In genomic region chr10:87552248-87552914, GRCh38 we compare ENCODE assay signal across 27 cellular contexts. TPM values are rescaled to one million over a fixed set of nuclear protein-coding genes. Genes with fewer than 3 reads are reported as not detected.
DNase-seq lines count a peak whose midpoint lies in the region; ATAC-seq, FAIRE-seq and TF ChIP-seq lines count a peak whose summit lies in the region.
"Had no signal": no experiment of that assay in that cellular context is flagged by ENCODE, and none has a peak within 500 bp of the region (broad histone marks: within the 10 kb centered on the region; RNA-seq: fewer than 3 reads in every experiment).

No MANE protein-coding gene starts in this region.

- BruUV-seq in HepG2 (replicated peaks; lab: Mats Ljungman, UMichigan) = TSS peak; percentile 49

- in situ Hi-C loops in HepG2 (cut with HindIII; ENCODE audit: extremely low pct_ligation_motif_present, low pct_unique_long_range_greater_than_20kb) = no loop called here

- TF ChIP-seq RAD21 in HepG2 (CRISPR knock-in tag; IDR thresholded peaks at IDR 0.05) = no peak

- no peak overlapping the region for H2AFZ ChIP-seq in HepG2 (ENCODE audit: low read length)
- no peak overlapping the region for H2AFZ ChIP-seq in hepatocyte
- H2AFZ ChIP-seq: neural progenitor cell had no signal

- no peak for TF ChIP-seq EP300 in HepG2 (IDR thresholded peaks at IDR 0.05; ENCODE audit: low read depth in 2 of 2, low read length in 2 of 2)
- no peak for TF ChIP-seq EP300 in HepG2 (CRISPR knock-in tag; IDR thresholded peaks at IDR 0.05; ENCODE audit: borderline replicate concordance)

- no peaks in the 10 kb centered on the region for H3K9me3 ChIP-seq in HepG2 (ENCODE audit: low read length)
- H3K9me3 ChIP-seq in right lobe of liver = no peaks in the 10 kb centered on the region
- H3K9me3 ChIP-seq in hepatocyte (ENCODE audit: low read depth) = no peaks in the 10 kb centered on the region
- H3K9me3 ChIP-seq in spleen = no peaks in the 10 kb centered on the region

- no peak for TF ChIP-seq POLR2A in HepG2 (IDR thresholded peaks at IDR 0.05; ENCODE audit: insufficient read depth in 1 of 2, low read depth in 2 of 2, low read length in 2 of 2)
- TF ChIP-seq POLR2A in right lobe of liver (IDR thresholded peaks at IDR 0.05) = no peak
- TF ChIP-seq POLR2A in spleen (IDR thresholded peaks at IDR 0.05) = no peak

- FAIRE-seq in HepG2 (lab: Jason Lieb, UNC) = no peak
- FAIRE-seq in bronchial epithelial cell (lab: Jason Lieb, UNC) = no peak
- FAIRE-seq: GM12891, keratinocyte had no signal

- CTCF ChIA-PET in HepG2 (lab: Yijun Ruan, JAX; ENCODE audit: low intra/inter-chr PET ratio, low total read pairs) = no interaction called here

- H3K4me1 ChIP-seq in HepG2 (ENCODE audit: insufficient read depth, low read length) (no peaks in the 10 kb centered on the region), right lobe of liver (peaks cover 0 to 11% (median 4%) of the 10 kb centered on the region in 4 donors), hepatocyte (ENCODE audit: insufficient read depth) (peaks cover 8% of the 10 kb centered on the region), spleen (peaks cover 0 to 6% (median 0%) of the 10 kb centered on the region in 6 donors)

- ATAC-seq in HepG2 (no peak), right lobe of liver (no peak)
- ATAC-seq: activated T-cell treated with anti-CD3 and anti-CD28 coated beads, Interleukin-2, amount 50 U/mL, for 72 hours; CD8-positive, alpha-beta T cell; SK-N-SH treated with all-trans-retinoic acid at 6 μM for 48 hours had no signal

- H3K4me3 ChIP-seq in HepG2 (replicated peaks in 1 of 3; ENCODE audit: insufficient read depth in 1 of 3, low read depth in 2 of 3, low read length in 3 of 3) (no peak overlapping the region), right lobe of liver (no peak overlapping the region), bronchial epithelial cell (ENCODE audit: low read depth, low read length) (no peak overlapping the region), hepatocyte (no peak overlapping the region), spleen (no peak overlapping the region)
- H3K4me3 ChIP-seq: neural progenitor cell had no signal

- H3K27me3 ChIP-seq in HepG2 (ENCODE audit: control insufficient read depth in 1 of 2, insufficient read depth in 2 of 2, low read length in 2 of 2) (no peaks in the 10 kb centered on the region), right lobe of liver (no peaks in the 10 kb centered on the region), bronchial epithelial cell (ENCODE audit: control insufficient read depth, insufficient read depth, low read length) (no peaks in the 10 kb centered on the region), hepatocyte (no peaks in the 10 kb centered on the region), spleen (replicated peaks in 1 of 7) (no peaks in the 10 kb centered on the region)
- H3K27me3 ChIP-seq: neural progenitor cell had no signal

- H3K9me2 ChIP-seq in hepatocyte (replicated peaks; ENCODE audit: insufficient read depth) = no peaks in the 10 kb centered on the region

- H3K9ac ChIP-seq in HepG2 (ENCODE audit: insufficient read depth, low read depth, low read length) = no peak overlapping the region
- H3K9ac ChIP-seq: neural progenitor cell had no signal

- intact Hi-C loops in HepG2 (cut with micrococcal nuclease; ENCODE audit: unreplicated experiment) (no loop called here), right lobe of liver (cut with DNase I) (no loop called here), spleen (cut with DNase I; ENCODE audit: low total_unique reads) (no loop called here)

- POLR2A ChIA-PET in HepG2 (lab: Yijun Ruan, JAX) = no interaction called here

- H3K79me2 ChIP-seq in HepG2 (ENCODE audit: insufficient read depth, low read length) = no peaks in the 10 kb centered on the region
- H3K79me2 ChIP-seq in hepatocyte = peaks cover 24% of the 10 kb centered on the region

- H3K4me2 ChIP-seq in HepG2 (ENCODE audit: low read depth, low read length) (no peak overlapping the region), hepatocyte (no peak overlapping the region)
- H3K4me2 ChIP-seq: neural progenitor cell had no signal

- H3K27ac ChIP-seq in HepG2 (ENCODE audit: extremely low read length, insufficient read depth, low read length) (no peak overlapping the region), right lobe of liver (no peak overlapping the region), hepatocyte (peak overlapping the region; percentile 21), spleen (no peak overlapping the region)
- H3K27ac ChIP-seq: neural progenitor cell, RWPE1 had no signal

- 76% methylated on average over 2 of the region's 2 CpGs for WGBS in HepG2 (ENCODE audit: low lambda C conversion rate)
- 90% methylated on average over 2 of the region's 2 CpGs for WGBS in right lobe of liver (ENCODE audit: insufficient coverage, low coverage, low lambda C conversion rate, missing lambda C conversion rate)
- WGBS in hepatocyte (ENCODE audit: low lambda C conversion rate, missing lambda C conversion rate) = 91% methylated on average over 2 of the region's 2 CpGs
- whole genome bisulfite sequencing in spleen, 5 donors = 84 to 90% (median 90%) methylated on average over 2 of the region's 2 CpGs

- TF ChIP-seq CTCF in HepG2 (CRISPR knock-in tag; IDR thresholded peaks at IDR 0.05) = no peak
- no peak for TF ChIP-seq CTCF in right lobe of liver (IDR thresholded peaks at IDR 0.05)
- TF ChIP-seq CTCF in bronchial epithelial cell (IDR thresholded peaks at IDR 0.05; ENCODE audit: insufficient read depth, low read length, severe bottlenecking) = no peak
- TF ChIP-seq CTCF in hepatocyte (IDR thresholded peaks at IDR 0.05; ENCODE audit: poor library complexity) = no peak
- TF ChIP-seq CTCF in spleen (IDR thresholded peaks at IDR 0.05 in 8 of 11, conservative IDR thresholded peaks at IDR 0.05 in 3 of 11) = no peak

- no peak for DNase-seq in HepG2 (ENCODE audit: low spot score)
- no peak for DNase-seq in right lobe of liver
- DNase-seq in bronchial epithelial cell (ENCODE audit: low read depth) = peak; percentile 21
- DNase-seq in hepatocyte (ENCODE audit: low spot score) = no peak
- DNase-seq in superior temporal gyrus (ENCODE audit: extremely low spot score) = peak; percentile 51
- DNase-seq in kidney glomerular epithelial cell (lab: John Stamatoyannopoulos, UW) = no peak
- no peak for DNase-seq in spleen
- DNase-seq in stimulated activated CD4-positive, alpha-beta T cell treated with anti-CD3 and anti-CD28 coated beads, Interleukin-4, amount 100 ng/mL, for 24 hours = no peak
- DNase-seq: 8988T; activated CD4-positive, alpha-beta T cell treated with anti-CD3 and anti-CD28 coated beads for 48 hours; activated naive CD4-positive, alpha-beta T cell treated with anti-CD3 and anti-CD28 coated beads for 36 hours; activated T-cell treated with anti-CD3 and anti-CD28 coated beads, Interleukin-2, amount 50 U/mL, for 72 hours; anterior cingulate cortex; CD8-positive, alpha-beta T cell; central memory CD4-positive, alpha-beta T cell; dermis blood vessel endothelial cell; DMS79 treated with DMSO at 0.1 percent for 48 hours; NCI-H1092 treated with DMSO at 0.1 percent for 48 hours; NCI-H1930; NCI-H748 treated with DMSO at 0.1 percent for 48 hours; stimulated activated CD4-positive, alpha-beta T cell treated with anti-CD3 and anti-CD28 coated beads, Interleukin-1b, Interleukin-23, amount 100 ng/mL, for 48 hours; substantia nigra had no signal

- H3K36me3 ChIP-seq in HepG2 (replicated peaks in 1 of 2; ENCODE audit: control insufficient read depth in 1 of 2, insufficient read depth in 2 of 2, low read length in 2 of 2) (peaks cover 2 to 18% of the 10 kb centered on the region in 2 experiments; a peak in 4 of 5 replicates), right lobe of liver (peaks cover 0 to 7% (median 0%) of the 10 kb centered on the region in 4 donors), bronchial epithelial cell (ENCODE audit: control insufficient read depth, insufficient read depth, low read length) (no peaks in the 10 kb centered on the region), hepatocyte (replicated peaks; ENCODE audit: insufficient read depth, low read depth) (no peaks in the 10 kb centered on the region), spleen (peaks cover 0 to 38% (median 14%) of the 10 kb centered on the region in 6 donors)

- no peaks in the 10 kb centered on the region for H4K20me1 ChIP-seq in HepG2 (ENCODE audit: insufficient read depth, low read length)
- peaks cover 3% of the 10 kb centered on the region for H4K20me1 ChIP-seq in hepatocyte (ENCODE audit: insufficient read depth, poor library complexity, severe bottlenecking)

TF ChIP-seq in HepG2, 621 proteins besides CTCF, POLR2A, EP300 and RAD21 (continues in another document):
- TF ChIP-seq ZKSCAN1 (IDR thresholded peaks at IDR 0.05; ENCODE audit: low read length) (no peak), ZIK1 (CRISPR knock-in tag; IDR thresholded peaks at IDR 0.05; ENCODE audit: borderline replicate concordance, low read depth) (no peak), ZFP1 (CRISPR knock-in tag; IDR thresholded peaks at IDR 0.05) (no peak)

RNA-seq across cellular contexts. Expression of gene MINPP1, which starts 47.7 kb away (rescaled TPM):
- total RNA-seq in HepG2 (2016; rRNA removed; fragmentation: Illumina TruSeq; extraction: Trizol) (28.0 and 53.7 TPM in 2 replicates), right lobe of liver (10 to 100 TPM; 14.4 to 28.2 (median 25.0) TPM), bronchial epithelial cell (11.8 and 12.1 TPM in 2 replicates), hepatocyte (52.3 and 56.1 TPM in 2 replicates), spleen (10 to 100 TPM in 6 of 7 donors, 1 to 10 TPM in 1; 9.7 to 21.3 (median 12.4) TPM)
- total RNA-seq in HepG2 (2016; cell fraction: cytosol; rRNA removed; fragmentation: Illumina TruSeq; extraction: Trizol; ENCODE audit: low read depth) = 3.9 and 4.8 TPM in 2 replicates
- total RNA-seq in HepG2 (2016; cell fraction: insoluble cytoplasmic fraction; rRNA removed; fragmentation: Illumina TruSeq; extraction: Trizol) = 24.9 and 55.2 TPM in 2 replicates
- total RNA-seq in HepG2 (2016; cell fraction: membrane; rRNA removed; fragmentation: Illumina TruSeq; extraction: Trizol) = 7.7 and 10.4 TPM in 2 replicates
- 52.9 and 65.7 TPM in 2 replicates for total RNA-seq in HepG2 (2016; cell fraction: nucleus; rRNA removed; fragmentation: Illumina TruSeq; extraction: Trizol)
- polyA plus RNA-seq in HepG2 (2011; rRNA removed) (18.4 and 19.2 TPM in 2 replicates), hepatocyte (38.7 and 46.0 TPM in 2 replicates), spleen (1 to 10 TPM; 5.1 to 5.9 (median 5.9) TPM)
- 9.0 and 10.4 TPM in 2 replicates for polyA plus RNA-seq in HepG2 (2011; cell fraction: cytosol; rRNA removed)
- 9.9 and 11.4 TPM in 2 replicates for polyA plus RNA-seq in HepG2 (2011; cell fraction: nucleus; rRNA removed)
- 25.8 and 38.1 TPM in 2 replicates for polyA plus RNA-seq in HepG2 (2012)
- 2.4 TPM in 2 replicates for polyA plus RNA-seq in HepG2 (2016; cell fraction: cytosol; fragmentation: Illumina TruSeq; extraction: Trizol; ENCODE audit: low read depth)
- polyA plus RNA-seq in HepG2 (2016; cell fraction: insoluble cytoplasmic fraction; fragmentation: Illumina TruSeq; extraction: Trizol; ENCODE audit: low read depth) = 23.4 and 25.5 TPM in 2 replicates
- polyA plus RNA-seq in HepG2 (2016; cell fraction: membrane; fragmentation: Illumina TruSeq; extraction: Trizol; ENCODE audit: low read depth) = 4.2 and 5.6 TPM in 2 replicates
- polyA plus RNA-seq in HepG2 (2016; cell fraction: nucleus; fragmentation: Illumina TruSeq; extraction: Trizol; ENCODE audit: insufficient read depth, low read depth) = 70.3 and 77.7 TPM in 2 replicates
- polyA minus RNA-seq in HepG2 (2011; rRNA and poly(A)+ RNA removed; ENCODE audit: low replicate concordance) = 6.3 and 28.3 TPM in 2 replicates
- 16.9 and 17.9 TPM in 2 replicates for polyA minus RNA-seq in HepG2 (2011; cell fraction: cytosol; rRNA and poly(A)+ RNA removed)
- 13.6 and 15.2 TPM in 2 replicates for polyA minus RNA-seq in HepG2 (2011; cell fraction: nucleus; rRNA and poly(A)+ RNA removed)

Comparison
In these comparisons a context has a peak if more than half of its experiments do, and no peak if none do; other contexts are left out.
1. DNase-seq: peak in bronchial epithelial cell (single experiment) and superior temporal gyrus (single experiment); none in HepG2 (single experiment), right lobe of liver (0 of 3), hepatocyte (single experiment), kidney glomerular epithelial cell (single experiment), spleen (single experiment) and stimulated activated CD4-positive, alpha-beta T cell treated with anti-CD3 and anti-CD28 coated beads, Interleukin-4, amount 100 ng/mL, for 24 hours (single experiment).